Comparison of ENCODE assay signal across 1 cellular context in genomic region chr7:332646-333398, GRCh38.
TF ChIP-seq lines count a peak whose summit lies in the region.

No MANE protein-coding gene starts in this region.

TF ChIP-seq in HEK293, 187 proteins besides CTCF, POLR2A, EP300 and RAD21 (continued from another document and continues in another):
- TF ChIP-seq ZSCAN18 (tag by site-specific recombination; IDR thresholded peaks at IDR 0.05) = no peak
- no peak for TF ChIP-seq BCL11B (tag by site-specific recombination; IDR thresholded peaks at IDR 0.05; ENCODE audit: low read depth)
- no peak for TF ChIP-seq REPIN1 (tag by site-specific recombination; IDR thresholded peaks at IDR 0.05; ENCODE audit: low read depth)
- TF ChIP-seq TCF7L2 (IDR thresholded peaks at IDR 0.05; ENCODE audit: borderline replicate concordance, low read depth, low read length) = no peak
- TF ChIP-seq KLF8 (tag by site-specific recombination; IDR thresholded peaks at IDR 0.05) = 0 out of 2 replicates have a peak, but pooled peaks have one; percentile 20
- TF ChIP-seq SP2 (tag by site-specific recombination; IDR thresholded peaks at IDR 0.05) = no peak
- TF ChIP-seq ZNF10 (tag by site-specific recombination; IDR thresholded peaks at IDR 0.05) = no peak
- TF ChIP-seq ZNF580 (tag by site-specific recombination; IDR thresholded peaks at IDR 0.05) = 0 out of 2 replicates have a peak, but pooled peaks have one; percentile 17
- TF ChIP-seq ZNF585B (tag by site-specific recombination; IDR thresholded peaks at IDR 0.05) = no peak
- no peak for TF ChIP-seq ZNF843 (tag by site-specific recombination; IDR thresholded peaks at IDR 0.05)
- TF ChIP-seq ZBTB21 (tag by site-specific recombination; IDR thresholded peaks at IDR 0.05) = no peak
- TF ChIP-seq ZNF23 (tag by site-specific recombination; IDR thresholded peaks at IDR 0.05; ENCODE audit: borderline replicate concordance) = no peak
- TF ChIP-seq ZNF202 (tag by site-specific recombination; IDR thresholded peaks at IDR 0.05; ENCODE audit: borderline replicate concordance) = no peak
- TF ChIP-seq ZBTB20 (tag by site-specific recombination; IDR thresholded peaks at IDR 0.05) = no peak
- peak; percentile 72 for TF ChIP-seq ZIC2 (tag by site-specific recombination; IDR thresholded peaks at IDR 0.05)
- no peak; the same call in 1 of the 2 replicates for TF ChIP-seq ZNF596 (tag by site-specific recombination; IDR thresholded peaks at IDR 0.05)
- TF ChIP-seq ZBTB7A (tag by site-specific recombination; IDR thresholded peaks at IDR 0.05; ENCODE audit: low read depth) = no peak
- no peak for TF ChIP-seq ZNF274 (IDR thresholded peaks at IDR 0.05; ENCODE audit: low read length)
- TF ChIP-seq ZNF274 (tag by site-specific recombination; IDR thresholded peaks at IDR 0.05; ENCODE audit: borderline replicate concordance) = no peak
- TF ChIP-seq ZNF354C (tag by site-specific recombination; IDR thresholded peaks at IDR 0.05; ENCODE audit: borderline replicate concordance, low read depth) = no peak
- TF ChIP-seq ZNF837 (tag by site-specific recombination; IDR thresholded peaks at IDR 0.05) = no peak
- TF ChIP-seq ZNF792 (tag by site-specific recombination; IDR thresholded peaks at IDR 0.05) = no peak
- no peak for TF ChIP-seq ZSCAN5A (tag by site-specific recombination; IDR thresholded peaks at IDR 0.05)
- TF ChIP-seq ZNF670 (tag by site-specific recombination; IDR thresholded peaks at IDR 0.05; ENCODE audit: low read depth) = no peak
- no peak for TF ChIP-seq ZNF623 (tag by site-specific recombination; IDR thresholded peaks at IDR 0.05)
- no peak for TF ChIP-seq ZNF350 (tag by site-specific recombination; IDR thresholded peaks at IDR 0.05)
- 0 out of 2 replicates have a peak, but pooled peaks have one; percentile 21 for TF ChIP-seq ZFP69B (tag by site-specific recombination; IDR thresholded peaks at IDR 0.05)
- no peak for TF ChIP-seq WT1 (tag by site-specific recombination; IDR thresholded peaks at IDR 0.05)
- peak; percentile 57; the same call in 1 of the 2 replicates for TF ChIP-seq ZNF341 (tag by site-specific recombination; IDR thresholded peaks at IDR 0.05; ENCODE audit: low read depth)
- TF ChIP-seq ZNF48 (tag by site-specific recombination; IDR thresholded peaks at IDR 0.05) = no peak
- TF ChIP-seq GLIS1 (tag by site-specific recombination; IDR thresholded peaks at IDR 0.05) = peak; percentile 52
- TF ChIP-seq ZNF621 (tag by site-specific recombination; IDR thresholded peaks at IDR 0.05) = no peak
- TF ChIP-seq ZNF266 (tag by site-specific recombination; IDR thresholded peaks at IDR 0.05; ENCODE audit: low read depth) = no peak
- 0 out of 2 replicates have a peak, but pooled peaks have one; percentile 33 for TF ChIP-seq ZNF423 (tag by site-specific recombination; IDR thresholded peaks at IDR 0.05)
- no peak for TF ChIP-seq IKZF3 (tag by site-specific recombination; IDR thresholded peaks at IDR 0.05)
- peak; percentile 72 for TF ChIP-seq ZBTB8A (tag by site-specific recombination; IDR thresholded peaks at IDR 0.05)
- no peak for TF ChIP-seq ZBTB44 (tag by site-specific recombination; IDR thresholded peaks at IDR 0.05)
- 0 out of 2 replicates have a peak, but pooled peaks have one; percentile 46 for TF ChIP-seq KLF16 (tag by site-specific recombination; IDR thresholded peaks at IDR 0.05)
- no peak for TF ChIP-seq PRDM1 (tag by site-specific recombination; IDR thresholded peaks at IDR 0.05)
- no peak; the same call in 1 of the 2 replicates for TF ChIP-seq KLF1 (tag by site-specific recombination; IDR thresholded peaks at IDR 0.05)
- TF ChIP-seq MYNN (tag by site-specific recombination; IDR thresholded peaks at IDR 0.05; ENCODE audit: borderline replicate concordance) = no peak
- no peak for TF ChIP-seq ZNF76 (tag by site-specific recombination; IDR thresholded peaks at IDR 0.05; ENCODE audit: borderline replicate concordance, low read depth)
- no peak for TF ChIP-seq ZNF510 (tag by site-specific recombination; IDR thresholded peaks at IDR 0.05; ENCODE audit: insufficient replicate concordance)
- peak; percentile 25; the same call in 1 of the 2 replicates for TF ChIP-seq ZNF394 (tag by site-specific recombination; IDR thresholded peaks at IDR 0.05; ENCODE audit: borderline replicate concordance)
- TF ChIP-seq ZNF157 (tag by site-specific recombination; IDR thresholded peaks at IDR 0.05) = no peak
- TF ChIP-seq RBAK (tag by site-specific recombination; IDR thresholded peaks at IDR 0.05) = no peak
- no peak for TF ChIP-seq OVOL3 (tag by site-specific recombination; IDR thresholded peaks at IDR 0.05)
- no peak for TF ChIP-seq ZNF169 (tag by site-specific recombination; IDR thresholded peaks at IDR 0.05)
- no peak for TF ChIP-seq ZNF280D (tag by site-specific recombination; IDR thresholded peaks at IDR 0.05)
- TF ChIP-seq ZNF391 (tag by site-specific recombination; IDR thresholded peaks at IDR 0.05; ENCODE audit: borderline replicate concordance, low read depth) = peak; percentile 35; the same call in 1 of the 2 replicates
- TF ChIP-seq HOXD13 (CRISPR knock-in tag; IDR thresholded peaks at IDR 0.05; ENCODE audit: borderline replicate concordance) = no peak
- TF ChIP-seq PRDM4 (tag by site-specific recombination; IDR thresholded peaks at IDR 0.05) = no peak
- TF ChIP-seq YY2 (tag by site-specific recombination; IDR thresholded peaks at IDR 0.05) = no peak
- TF ChIP-seq ZNF174 (tag by site-specific recombination; IDR thresholded peaks at IDR 0.05) = no peak
- no peak for TF ChIP-seq ZNF518A (tag by site-specific recombination; conservative IDR thresholded peaks at IDR 0.05; ENCODE audit: low read depth)
- no peak for TF ChIP-seq ZNF211 (tag by site-specific recombination; IDR thresholded peaks at IDR 0.05; ENCODE audit: low read depth)
- TF ChIP-seq ZFHX2 (tag by site-specific recombination; conservative IDR thresholded peaks at IDR 0.05) = peak; percentile 54
- TF ChIP-seq HOXC10 (CRISPR knock-in tag; IDR thresholded peaks at IDR 0.05) = no peak
- no peak for TF ChIP-seq ZNF214 (tag by site-specific recombination; IDR thresholded peaks at IDR 0.05; ENCODE audit: borderline replicate concordance)
- TF ChIP-seq ZNF626 (tag by site-specific recombination; IDR thresholded peaks at IDR 0.05) = no peak
